Comparison of ENCODE assay signal across 6 cellular contexts in the genomic region with DNA sequence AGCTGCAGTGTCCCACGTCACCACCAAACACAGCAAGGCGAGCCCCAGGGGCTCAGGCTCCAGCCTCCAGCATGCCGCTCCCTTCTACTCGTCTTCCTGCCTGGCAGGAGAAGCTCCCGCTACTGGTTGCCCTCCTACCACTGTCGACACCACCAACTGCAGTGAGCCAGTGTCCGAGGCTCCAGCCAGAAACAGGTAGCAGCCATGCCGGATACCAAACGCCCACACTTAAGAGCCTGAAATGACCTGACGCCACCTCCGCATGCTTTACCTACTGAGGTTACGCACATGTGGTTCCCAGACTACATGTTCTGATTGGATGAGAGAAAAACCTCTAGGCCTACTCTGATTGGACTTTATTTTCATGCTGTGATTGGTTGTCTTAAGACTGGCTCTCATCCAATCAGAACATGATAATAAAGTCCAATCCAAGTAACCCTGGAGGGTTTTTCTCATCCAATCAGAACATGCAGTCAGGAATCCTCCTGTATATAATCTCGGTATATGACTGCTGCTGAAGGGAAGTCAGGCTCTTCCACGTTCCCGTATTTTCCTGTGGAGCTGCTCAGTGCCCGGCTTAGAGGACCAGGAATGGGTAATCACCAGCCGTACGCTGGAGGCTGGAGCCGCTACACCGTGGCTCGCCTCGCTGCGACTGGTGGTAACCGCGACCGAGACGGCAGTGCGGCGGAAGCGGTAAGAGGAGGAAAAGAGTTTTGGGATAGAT. TPM values are rescaled to one million over a fixed set of nuclear protein-coding genes. Genes with fewer than 3 reads are reported as not detected.
"Had no signal": no experiment of that assay in that cellular context is flagged by ENCODE, and none has a peak within 500 bp of the region (broad histone marks: within the 10 kb centered on the region; RNA-seq: fewer than 3 reads in every experiment).

A gene (minus strand): TSS at position 120 of the 727 bp plus-strand sequence. CDS start 8,707 bp downstream, outside the sequence.

RNA-seq across cellular contexts. Expression of the gene that starts here (rescaled TPM):
- total RNA-seq: activated CD4-positive, alpha-beta memory T cell treated with anti-CD3 and anti-CD28 coated beads, Interleukin-2, amount 10 ng/mL, durations not matched to agents 7 days and 5 days; activated CD4-positive, alpha-beta T cell treated with anti-CD3 and anti-CD28 coated beads for 36 hours; esophagus mucosa; left lung had no signal
- polyA plus RNA-seq: keratinocyte, small intestine had no signal
